ENCODE assay signal across 8 cellular contexts in genomic region chr4:40325406-40326019, GRCh38. TPM values are rescaled to one million over a fixed set of nuclear protein-coding genes. Genes with fewer than 3 reads are reported as not detected.
DNase-seq lines count a peak whose midpoint lies in the region; ATAC-seq and TF ChIP-seq lines count a peak whose summit lies in the region.

No MANE protein-coding gene starts in this region.

- H3K27ac ChIP-seq in esophagus squamous epithelium = no peak overlapping the region
- no peak overlapping the region for H3K27ac ChIP-seq in neutrophil

- TF ChIP-seq CTCF in esophagus squamous epithelium (IDR thresholded peaks at IDR 0.05) = peak; percentile 80 to 89 (median 83)
- TF ChIP-seq CTCF in neutrophil (IDR thresholded peaks at IDR 0.05) = peak; percentile 67

- H3K36me3 ChIP-seq in esophagus squamous epithelium (no peaks in the 10 kb centered on the region), neutrophil (no peaks in the 10 kb centered on the region)

- DNase-seq in DMS114 treated with DMSO at 0.1 percent for 48 hours (lab: John Stamatoyannopoulos, UW; ENCODE audit: unreplicated experiment) = peak; percentile 36
- DNase-seq in NCI-H774 (lab: John Stamatoyannopoulos, UW) = peak; percentile 72
- peak; percentile 40 for DNase-seq in activated T-cell treated with anti-CD3 and anti-CD28 coated beads for 24 hours (ENCODE audit: low read depth)
- no peak for DNase-seq in esophagus squamous epithelium (lab: John Stamatoyannopoulos, UW)
- no peak for DNase-seq in cortex of kidney (lab: John Stamatoyannopoulos, UW)

- 2 to 5% methylated on average over 2 of the region's 2 CpGs for WGBS in esophagus squamous epithelium, 2 donors

- H3K9me3 ChIP-seq in esophagus squamous epithelium (no peaks in the 10 kb centered on the region), neutrophil (no peaks in the 10 kb centered on the region)

- H3K4me1 ChIP-seq in esophagus squamous epithelium = peaks cover 0 to 4% (median 0%) of the 10 kb centered on the region in 3 donors
- H3K4me1 ChIP-seq in neutrophil (ENCODE audit: control insufficient read depth in 1 of 2, insufficient read depth in 1 of 2, low read depth in 1 of 2, low read length in 1 of 2) = peaks cover 17 to 18% of the 10 kb centered on the region in 2 experiments

- H3K27me3 ChIP-seq in esophagus squamous epithelium = no peaks in the 10 kb centered on the region
- no peaks in the 10 kb centered on the region for H3K27me3 ChIP-seq in neutrophil

- intact Hi-C loops in esophagus squamous epithelium (cut with DNase I) = no loop called here

- ATAC-seq in GM19468 (IDR thresholded peaks at IDR 0.05; ENCODE audit: extremely low read depth, unreplicated experiment) (peak; percentile 89), HG03558 (IDR thresholded peaks at IDR 0.05; ENCODE audit: extremely low read depth, unreplicated experiment) (peak; percentile 86)

- no peak for TF ChIP-seq POLR2A in esophagus squamous epithelium (IDR thresholded peaks at IDR 0.05)

- no peak overlapping the region for H3K4me3 ChIP-seq in esophagus squamous epithelium
- H3K4me3 ChIP-seq in neutrophil (ENCODE audit: low read depth in 1 of 2, low read length in 1 of 2) = no peak overlapping the region

RNA-seq across cellular contexts. Expression of gene CHRNA9, which starts 9.6 kb away (rescaled TPM):
- not detected for total RNA-seq in esophagus squamous epithelium

Comparison
In these comparisons a context has a peak if more than half of its experiments do, and no peak if none do; other contexts are left out.
1. DNase-seq: peak in DMS114 treated with DMSO at 0.1 percent for 48 hours (single experiment), NCI-H774 (single experiment) and activated T-cell treated with anti-CD3 and anti-CD28 coated beads for 24 hours (single experiment); none in esophagus squamous epithelium (single experiment) and cortex of kidney (single experiment).